ENCODE assay signal across 14 cellular contexts in the genomic region with DNA sequence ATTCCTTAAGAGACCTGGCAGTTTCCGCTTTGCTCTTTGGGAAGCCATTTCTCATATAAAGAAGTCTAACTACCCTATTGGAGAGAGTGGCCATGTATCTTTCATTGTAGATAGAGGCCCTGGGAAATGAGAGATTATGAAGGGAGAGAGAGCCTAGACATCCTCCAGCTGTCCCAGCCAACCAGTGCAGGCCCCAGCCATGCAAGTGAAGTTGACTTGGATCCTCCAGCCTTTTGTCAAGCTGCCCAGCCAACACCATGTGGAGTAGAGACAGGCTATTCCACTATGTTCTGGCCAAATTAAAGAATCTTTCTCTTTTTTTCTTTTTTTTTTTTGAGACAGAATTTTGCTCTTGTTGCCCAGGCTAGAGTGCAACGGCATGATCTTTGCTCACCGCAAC. TPM values are rescaled to one million over a fixed set of nuclear protein-coding genes. Genes with fewer than 3 reads are reported as not detected.
DNase-seq lines count a peak whose midpoint lies in the region; ATAC-seq and TF ChIP-seq lines count a peak whose summit lies in the region.
"Had no signal": no experiment of that assay in that cellular context is flagged by ENCODE, and none has a peak within 500 bp of the region (broad histone marks: within the 10 kb centered on the region; RNA-seq: fewer than 3 reads in every experiment).

No MANE protein-coding gene starts in this region.

- H2AFZ ChIP-seq in DND-41 (ENCODE audit: low read depth, low read length) (no peak overlapping the region), neuronal stem cell (ENCODE audit: low read length) (peak overlapping the region; percentile 67)
- H2AFZ ChIP-seq: GM23248 had no signal

- H3K4me1 ChIP-seq in DND-41 (ENCODE audit: insufficient read depth, low read length) (no peaks in the 10 kb centered on the region), endodermal cell (ENCODE audit: control insufficient read depth, insufficient read depth, low read length) (no peaks in the 10 kb centered on the region), neuronal stem cell (ENCODE audit: control insufficient read depth in 2 of 2, insufficient read depth in 1 of 2, low read depth in 1 of 2, low read length in 2 of 2) (no peaks in the 10 kb centered on the region), thyroid gland (no peaks in the 10 kb centered on the region)
- H3K4me1 ChIP-seq: Caco-2 had no signal

- WGBS in endodermal cell (ENCODE audit: insufficient coverage in 1 of 2, insufficient read length in 1 of 2), 2 experiments, result 95 to 100% methylated on average over 2 to 3 of the region's 3 CpGs
- WGBS in neuronal stem cell (ENCODE audit: extremely low coverage in 2 of 2, insufficient read length in 2 of 2, insufficient replicate concordance in 1 of 2), 2 donors, result no CpG with 5 or more reads among the region's 3 CpGs
- 92 to 96% methylated on average over 3 of the region's 3 CpGs for WGBS in thyroid gland, 2 donors

- H3K27ac ChIP-seq in DND-41 (ENCODE audit: low read length), result no peak overlapping the region
- H3K27ac ChIP-seq in endodermal cell (ENCODE audit: low read depth, low read length), result no peak overlapping the region
- H3K27ac ChIP-seq in neuronal stem cell (replicated peaks; ENCODE audit: low read length), result no peak overlapping the region
- H3K27ac ChIP-seq in thyroid gland, result no peak overlapping the region
- H3K27ac ChIP-seq: 22Rv1, GM23248 had no signal

- no peak overlapping the region for H3K4me3 ChIP-seq in DND-41 (ENCODE audit: low read depth in 1 of 2, low read length in 2 of 2)
- H3K4me3 ChIP-seq in endodermal cell (ENCODE audit: low read length), result no peak overlapping the region
- H3K4me3 ChIP-seq in neuronal stem cell (ENCODE audit: low read length in 2 of 2), result no peak overlapping the region
- H3K4me3 ChIP-seq in thyroid gland (replicated peaks in 1 of 3), result no peak overlapping the region
- H3K4me3 ChIP-seq: GM12878, GM23248 had no signal

- H2BK15ac ChIP-seq in neuronal stem cell (ENCODE audit: low read length), result peak overlapping the region; percentile 37

- no peak overlapping the region for H2BK5ac ChIP-seq in neuronal stem cell (ENCODE audit: low read length)

- no peaks in the 10 kb centered on the region for H4K20me1 ChIP-seq in DND-41 (ENCODE audit: insufficient read depth, low read length)

- no peak overlapping the region for H3K18ac ChIP-seq in neuronal stem cell (ENCODE audit: low read length)

- no peaks in the 10 kb centered on the region for H3K27me3 ChIP-seq in DND-41 (ENCODE audit: insufficient read depth, low read length, poor library complexity)
- no peaks in the 10 kb centered on the region for H3K27me3 ChIP-seq in endodermal cell (ENCODE audit: control insufficient read depth, insufficient read depth, low read length, poor library complexity, severe bottlenecking)
- no peaks in the 10 kb centered on the region for H3K27me3 ChIP-seq in neuronal stem cell (ENCODE audit: control insufficient read depth in 3 of 3, insufficient read depth in 3 of 3, low read depth in 1 of 3, low read length in 3 of 3)
- H3K27me3 ChIP-seq in thyroid gland, result no peaks in the 10 kb centered on the region

- H3K36me3 Mint-ChIP-seq in endodermal cell (ENCODE audit: low read depth), result no peaks in the 10 kb centered on the region
- H3K36me3 Mint-ChIP-seq: CD8-positive, alpha-beta memory T cell had no signal

- H3K27me3 Mint-ChIP-seq in endodermal cell (ENCODE audit: insufficient read depth), result peaks cover 4% of the 10 kb centered on the region

- no peak overlapping the region for H2BK12ac ChIP-seq in neuronal stem cell (ENCODE audit: low read length)

- DNase-seq in DMS 273 (lab: John Stamatoyannopoulos, UW; ENCODE audit: unreplicated experiment), result peak; percentile 41
- DNase-seq in DMS 273 treated with DMSO at 0.1 percent for 48 hours (lab: John Stamatoyannopoulos, UW), result no peak
- peak; percentile 1 for DNase-seq in DND-41
- peak; percentile 17 for DNase-seq in endodermal cell
- no peak for DNase-seq in neuronal stem cell (ENCODE audit: low spot score)
- DNase-seq in thyroid gland, result no peak
- DNase-seq in NCI-H1417 treated with DMSO at 0.1 percent for 48 hours (lab: John Stamatoyannopoulos, UW), result no peak
- DNase-seq: Caco-2; CD8-positive, alpha-beta memory T cell; GM23248 had no signal

- H4K8ac ChIP-seq in neuronal stem cell (ENCODE audit: low read depth, low read length), result no peak overlapping the region

- H3K4me3 Mint-ChIP-seq in endodermal cell, result no peak overlapping the region
- H3K4me3 Mint-ChIP-seq: CD8-positive, alpha-beta memory T cell had no signal

- no peak for TF ChIP-seq POLR2A in thyroid gland (IDR thresholded peaks at IDR 0.05)

- H3K23ac ChIP-seq in neuronal stem cell (ENCODE audit: low read depth, low read length, poor library complexity), result no peak overlapping the region

- no peak for TF ChIP-seq CTCF in DND-41 (IDR thresholded peaks at IDR 0.05; ENCODE audit: borderline replicate concordance, extremely low read depth, low read length, poor library complexity, severe bottlenecking)
- TF ChIP-seq CTCF in endodermal cell (conservative IDR thresholded peaks at IDR 0.05), result no peak
- no peak for TF ChIP-seq CTCF in thyroid gland (IDR thresholded peaks at IDR 0.05)

- no peaks in the 10 kb centered on the region for H3K9me3 ChIP-seq in DND-41 (ENCODE audit: insufficient read depth, low read length, severe bottlenecking)
- H3K9me3 ChIP-seq in endodermal cell (ENCODE audit: control insufficient read depth, low read length), result no peaks in the 10 kb centered on the region
- H3K9me3 ChIP-seq in neuronal stem cell (replicated peaks in 1 of 2; ENCODE audit: control insufficient read depth in 2 of 2, insufficient read depth in 1 of 2, low read depth in 1 of 2, low read length in 2 of 2), result no peaks in the 10 kb centered on the region
- H3K9me3 ChIP-seq in thyroid gland, result no peaks in the 10 kb centered on the region
- H3K9me3 ChIP-seq: Caco-2 had no signal

- intact Hi-C loops in thyroid gland (cut with DNase I), result no loop called here

- no peaks in the 10 kb centered on the region for H3K79me1 ChIP-seq in neuronal stem cell (ENCODE audit: low read depth, low read length)

- ATAC-seq in DND-41 (ENCODE audit: insufficient read depth, low read depth) (no peak), HG02759 (IDR thresholded peaks at IDR 0.05; ENCODE audit: unreplicated experiment) (no peak)
- ATAC-seq: GM12878 had no signal

- H3K4me2 ChIP-seq in DND-41 (ENCODE audit: insufficient read depth, low read length) (no peak overlapping the region), neuronal stem cell (ENCODE audit: insufficient read depth, low read length, poor library complexity, severe bottlenecking) (no peak overlapping the region)

- no peaks in the 10 kb centered on the region for H3K79me2 ChIP-seq in DND-41 (ENCODE audit: insufficient read depth, low read length)

- no peak overlapping the region for H3K4ac ChIP-seq in neuronal stem cell (ENCODE audit: low read length)

- no peaks in the 10 kb centered on the region for H3K36me3 ChIP-seq in DND-41 (ENCODE audit: insufficient read depth, low read length)
- no peaks in the 10 kb centered on the region for H3K36me3 ChIP-seq in endodermal cell (ENCODE audit: control insufficient read depth, insufficient read depth, low read length)
- no peaks in the 10 kb centered on the region for H3K36me3 ChIP-seq in neuronal stem cell (replicated peaks in 1 of 2; ENCODE audit: control insufficient read depth in 2 of 2, insufficient read depth in 2 of 2, low read length in 2 of 2)
- no peaks in the 10 kb centered on the region for H3K36me3 ChIP-seq in thyroid gland

- no peaks in the 10 kb centered on the region for H3K4me1 Mint-ChIP-seq in endodermal cell
- H3K4me1 Mint-ChIP-seq: CD8-positive, alpha-beta memory T cell had no signal

- H3K27ac Mint-ChIP-seq in endodermal cell, result no peak overlapping the region
- H3K27ac Mint-ChIP-seq: CD8-positive, alpha-beta memory T cell had no signal

- no peak overlapping the region for H3K9ac ChIP-seq in DND-41 (ENCODE audit: low read depth, low read length)
- no peak overlapping the region for H3K9ac ChIP-seq in endodermal cell (ENCODE audit: extremely low read depth, low read length, poor library complexity, severe bottlenecking)
- no peak overlapping the region for H3K9ac ChIP-seq in neuronal stem cell (ENCODE audit: low read depth, low read length, poor library complexity)
- H3K9ac ChIP-seq: GM23248 had no signal

- H3K9me3 Mint-ChIP-seq in endodermal cell, result no peaks in the 10 kb centered on the region
- H3K9me3 Mint-ChIP-seq: CD8-positive, alpha-beta memory T cell had no signal

- H3K14ac ChIP-seq in neuronal stem cell (ENCODE audit: low read length), result no peak overlapping the region

- H2BK120ac ChIP-seq in neuronal stem cell (ENCODE audit: low read depth, low read length), result no peak overlapping the region

- H2AK5ac ChIP-seq in neuronal stem cell (ENCODE audit: low read depth, low read length), result no peak overlapping the region

- no peak overlapping the region for H4K91ac ChIP-seq in neuronal stem cell (ENCODE audit: low read depth, low read length, poor library complexity)

RNA-seq across cellular contexts. Expression of a gene that starts 7.1 kb away (rescaled TPM):
- total RNA-seq in endodermal cell (10 to 100 TPM; 59.2 to 78.1 TPM), thyroid gland (10 to 100 TPM; 19.3 to 25.8 (median 24.5) TPM)
- polyA plus RNA-seq in endodermal cell (2013, experiment 1 of 2), result 112 TPM
- polyA plus RNA-seq in endodermal cell (2013, experiment 2 of 2), result 116 TPM
- 111 TPM for polyA plus RNA-seq in neuronal stem cell (2013, experiment 1 of 2)
- 112 TPM for polyA plus RNA-seq in neuronal stem cell (2013, experiment 2 of 2)

RNA-seq across cellular contexts. Expression of a gene that starts 14.6 kb away (rescaled TPM):
- total RNA-seq in endodermal cell (10 to 100 TPM; 53.3 to 54.0 TPM), thyroid gland (under 1 TPM in 2 of 4 donors, not detected in 2; 0.22 to 0.27 TPM)
- polyA plus RNA-seq in endodermal cell (2013, experiment 1 of 2), result 84.8 TPM
- polyA plus RNA-seq in endodermal cell (2013, experiment 2 of 2), result 78.0 TPM
- polyA plus RNA-seq in neuronal stem cell (2013, experiment 1 of 2), result 46.7 TPM
- polyA plus RNA-seq in neuronal stem cell (2013, experiment 2 of 2), result 45.5 TPM
- total RNA-seq: Caco-2; CD8-positive, alpha-beta memory T cell; GM12878; GM23248 had no signal
- polyA plus RNA-seq: BJ, GM23248 had no signal

RNA-seq across cellular contexts. Expression of a gene that starts 25.8 kb away (rescaled TPM):
- total RNA-seq in endodermal cell, result 100 to 1,000 TPM; 126 to 131 TPM
- 101 TPM for polyA plus RNA-seq in endodermal cell (2013, experiment 1 of 2)
- polyA plus RNA-seq in endodermal cell (2013, experiment 2 of 2), result 92.3 TPM
- polyA plus RNA-seq in neuronal stem cell (2013, experiment 1 of 2), result 76.8 TPM
- 76.7 TPM for polyA plus RNA-seq in neuronal stem cell (2013, experiment 2 of 2)
- total RNA-seq in thyroid gland, result 100 to 1,000 TPM; 114 to 133 (median 116) TPM

RNA-seq across cellular contexts. Expression of a gene that starts 29.6 kb away (rescaled TPM):
- total RNA-seq in endodermal cell, result 10 to 100 TPM; 12.4 to 20.5 TPM
- polyA plus RNA-seq in endodermal cell (2013, experiment 1 of 2), result 34.1 TPM
- polyA plus RNA-seq in endodermal cell (2013, experiment 2 of 2), result 33.6 TPM
- polyA plus RNA-seq in neuronal stem cell (2013, experiment 1 of 2), result 32.4 TPM
- 31.9 TPM for polyA plus RNA-seq in neuronal stem cell (2013, experiment 2 of 2)
- 10 to 100 TPM in 1 of 4 donors, 1 to 10 TPM in 3; 2.7 to 11.7 (median 4.3) TPM for total RNA-seq in thyroid gland

RNA-seq across cellular contexts. Expression of a gene that starts 39.4 kb away (rescaled TPM):
- total RNA-seq in endodermal cell (1 to 10 TPM; 3.3 to 6.8 TPM), thyroid gland (1 to 10 TPM; 2.9 to 7.9 (median 5.4) TPM)
- polyA plus RNA-seq in endodermal cell (2013, experiment 1 of 2), result 13.3 TPM
- polyA plus RNA-seq in endodermal cell (2013, experiment 2 of 2), result 12.3 TPM
- 9.0 TPM for polyA plus RNA-seq in neuronal stem cell (2013, experiment 1 of 2)
- 10.1 TPM for polyA plus RNA-seq in neuronal stem cell (2013, experiment 2 of 2)

Comparison
In these comparisons a context has a peak if more than half of its experiments do, and no peak if none do; other contexts are left out.
1. DNase-seq: peak in DMS 273 (single experiment), DND-41 (single experiment) and endodermal cell (single experiment); none in DMS 273 treated with DMSO at 0.1 percent for 48 hours (single experiment), neuronal stem cell (single experiment), thyroid gland (0 of 2) and NCI-H1417 treated with DMSO at 0.1 percent for 48 hours (single experiment).
2. RNA of a gene that starts 14.6 kb away (total RNA-seq): 53.3 to 54.0 TPM in endodermal cell; 0.22 to 0.27 TPM in thyroid gland; every median in the first group is over 10 times any median in the second.